ENCODE assay signal across 13 cellular contexts in the genomic region with DNA sequence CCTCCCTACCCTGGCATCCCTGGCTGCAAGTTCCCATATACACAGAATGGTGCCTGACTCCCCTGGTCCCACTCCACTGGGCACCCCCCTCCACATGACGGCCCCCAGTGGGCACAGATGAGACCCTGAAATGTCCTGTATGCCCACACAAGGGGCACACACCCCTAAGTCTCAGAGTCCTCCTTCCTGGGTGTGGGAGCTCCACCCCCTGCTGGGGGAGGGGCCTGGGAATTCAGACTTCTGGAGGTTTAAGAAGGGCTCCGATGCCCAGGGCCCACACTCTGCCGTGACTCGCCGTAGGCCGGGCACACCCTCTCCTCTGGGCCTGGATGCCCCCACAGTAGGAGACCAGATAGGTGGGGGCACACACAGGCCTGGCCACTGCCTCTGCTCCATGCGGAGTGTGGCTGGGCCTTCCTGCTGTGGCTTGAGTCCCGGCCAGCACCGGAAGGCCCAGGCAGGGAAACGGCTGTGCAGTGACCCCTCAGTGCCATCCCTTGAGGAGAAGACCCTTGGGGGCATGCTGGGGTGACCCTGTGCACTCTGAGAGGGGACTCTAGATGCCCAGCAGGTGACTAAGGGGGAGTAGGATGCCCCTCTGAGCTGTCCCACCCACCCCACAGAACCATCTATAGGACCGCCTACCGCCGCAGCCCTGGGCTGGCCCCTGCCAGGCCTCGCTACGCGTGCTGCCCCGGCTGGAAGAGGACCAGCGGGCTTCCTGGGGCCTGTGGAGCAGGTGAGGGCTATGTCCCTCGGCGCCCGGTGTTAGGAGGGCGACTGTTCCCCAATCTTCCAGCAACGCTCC. TPM values are rescaled to one million over a fixed set of nuclear protein-coding genes. Genes with fewer than 3 reads are reported as not detected.
A peak's percentile ranks its signal among the peaks of the same experiment; 100 is the strongest.
DNase-seq lines count a peak whose midpoint lies in the region; ATAC-seq, FAIRE-seq and TF ChIP-seq lines count a peak whose summit lies in the region.
"Had no signal": no experiment of that assay in that cellular context is flagged by ENCODE, and none has a peak within 500 bp of the region (broad histone marks: within the 10 kb centered on the region; RNA-seq: fewer than 3 reads in every experiment).

No MANE protein-coding gene starts in this region.

- TF ChIP-seq RAD21 in SK-N-SH (IDR thresholded peaks at IDR 0.05; ENCODE audit: low read length), result no peak

- peak overlapping the region; percentile 48 to 66 for H3K4me3 ChIP-seq in right atrium auricular region
- H3K4me3 ChIP-seq in SK-N-SH (ENCODE audit: low read depth in 2 of 2, low read length in 1 of 2), result no peak overlapping the region
- peak overlapping the region; percentile 30 to 64 (median 56) for H3K4me3 ChIP-seq in upper lobe of left lung

- TF ChIP-seq EP300 in SK-N-SH (IDR thresholded peaks at IDR 0.05; ENCODE audit: borderline replicate concordance in 1 of 2, low read depth in 1 of 2, low read length in 1 of 2) (no peak), upper lobe of left lung (IDR thresholded peaks at IDR 0.05) (no peak)

- peaks cover 58% of the 10 kb centered on the region for H3K36me3 ChIP-seq in right atrium auricular region
- peaks cover 0 to 3% of the 10 kb centered on the region in 2 experiments for H3K36me3 ChIP-seq in SK-N-SH (replicated peaks in 1 of 2; ENCODE audit: control insufficient read depth in 1 of 2, insufficient read depth in 2 of 2, low read length in 1 of 2)
- H3K36me3 ChIP-seq in upper lobe of left lung, result peaks cover 0 to 90% (median 44%) of the 10 kb centered on the region in 4 donors

- H3K27ac Mint-ChIP-seq in T-cell, result no peak overlapping the region
- H3K27ac Mint-ChIP-seq: natural killer cell had no signal

- WGBS in SK-N-SH (ENCODE audit: low lambda C conversion rate), result 43% methylated on average over 1 of the region's 23 CpGs
- WGBS in upper lobe of left lung, 2 donors, result 48 to 68% methylated on average over 13 to 18 of the region's 23 CpGs

- ATAC-seq in left ventricle myocardium superior (no peak), upper lobe of left lung (ENCODE audit: low FRiP score in 2 of 2) (no peak), T-cell (replicated peaks in 1 of 4) (no peak)
- ATAC-seq: natural killer cell had no signal

- no peak overlapping the region for H2AFZ ChIP-seq in SK-N-SH (ENCODE audit: low read depth)

- TF ChIP-seq POLR2A in upper lobe of left lung (IDR thresholded peaks at IDR 0.05), result peak in 2 of 4 donors; percentile 25 to 57

- H3K4me1 ChIP-seq in right atrium auricular region, result peaks cover 0 to 41% of the 10 kb centered on the region in 2 donors
- peaks cover 0 to 24% of the 10 kb centered on the region in 2 experiments; a peak in 1 of 4 replicates for H3K4me1 ChIP-seq in SK-N-SH (ENCODE audit: control insufficient read depth in 1 of 2, insufficient read depth in 2 of 2, low read depth in 1 of 2, low read length in 1 of 2)
- peaks cover 14 to 56% (median 31%) of the 10 kb centered on the region in 4 donors for H3K4me1 ChIP-seq in upper lobe of left lung

- H4K20me1 ChIP-seq in SK-N-SH (ENCODE audit: insufficient read depth), result 0 out of 2 replicates have a peak, but pooled peaks cover 5% of the 10 kb centered on the region

- POLR2A ChIA-PET in SK-N-SH (lab: Yijun Ruan, JAX) (interaction anchor here (1.0 kb wide), 1 partner anchor 12 kb away, joined by 3 read pairs; no protein-coding TSS in a partner anchor), T-cell (lab: Charles Lee) (interaction anchor here in 1 of 2 donors (0.6 kb wide), 1 partner anchor 422 kb away, joined by 3 read pairs; no protein-coding TSS in a partner anchor)

- no peak overlapping the region for H3K9ac ChIP-seq in SK-N-SH

- DNase-seq in right atrium auricular region (ENCODE audit: low spot score), result no peak
- DNase-seq in left ventricle myocardium superior, result no peak
- DNase-seq in SK-N-SH, result no peak
- peak in 1 of 2 donors; percentile 65 for DNase-seq in upper lobe of left lung
- no peak for DNase-seq in frontal cortex (ENCODE audit: low spot score in 2 of 2)
- DNase-seq in GM10266 (ENCODE audit: extremely low spot score), result no peak
- DNase-seq in T-cell, result no peak
- DNase-seq: natural killer cell; NCI-H1417; NK-92 treated with Interleukin-12 subunit alpha and Interleukin-12 subunit beta, amount 100 ng/mL, for 24 hours; T1000 had no signal

- H3K27ac ChIP-seq in right atrium auricular region (peak overlapping the region; percentile 16 to 76), SK-N-SH (ENCODE audit: low read depth in 2 of 2, low read length in 1 of 2) (no peak overlapping the region), layer of hippocampus (ENCODE audit: low read depth, low read length) (peak overlapping the region; percentile 18), upper lobe of left lung (peak overlapping the region; percentile 81 to 91 (median 84))

- intact Hi-C loops in left ventricle myocardium superior (cut with micrococcal nuclease), result no loop called here

- no peak for TF ChIP-seq CTCF in right atrium auricular region (IDR thresholded peaks at IDR 0.05)
- no peak for TF ChIP-seq CTCF in SK-N-SH (IDR thresholded peaks at IDR 0.05)
- no peak for TF ChIP-seq CTCF in upper lobe of left lung (IDR thresholded peaks at IDR 0.05)
- no peak for TF ChIP-seq CTCF in GM10266 (IDR thresholded peaks at IDR 0.05; ENCODE audit: control insufficient read depth, insufficient read depth, low read depth, missing control alignments)

- H3K4me1 Mint-ChIP-seq in T-cell, result peaks cover 3 to 5% (median 5%) of the 10 kb centered on the region in 3 donors

- H3K27me3 Mint-ChIP-seq in T-cell, result peaks cover 0 to 9% of the 10 kb centered on the region in 2 donors

- H3K9me3 ChIP-seq in right atrium auricular region (no peaks in the 10 kb centered on the region), SK-N-SH (no peaks in the 10 kb centered on the region), upper lobe of left lung (no peaks in the 10 kb centered on the region)

- H3K4me3 Mint-ChIP-seq in T-cell, result no peak overlapping the region
- H3K4me3 Mint-ChIP-seq: natural killer cell had no signal

- H3K4me2 ChIP-seq in SK-N-SH, result no peak overlapping the region

- no peaks in the 10 kb centered on the region for H3K27me3 ChIP-seq in right atrium auricular region
- H3K27me3 ChIP-seq in SK-N-SH (ENCODE audit: insufficient read depth), result no peaks in the 10 kb centered on the region
- H3K27me3 ChIP-seq in layer of hippocampus (ENCODE audit: control insufficient read depth, insufficient read depth, low read length), result peaks cover 23% of the 10 kb centered on the region
- peaks cover 0 to 14% (median 6%) of the 10 kb centered on the region in 4 donors for H3K27me3 ChIP-seq in upper lobe of left lung

- H3F3A ChIP-seq in SK-N-SH (replicated peaks; ENCODE audit: insufficient read depth), result peaks cover 3% of the 10 kb centered on the region

- no peaks in the 10 kb centered on the region for H3K36me3 Mint-ChIP-seq in T-cell
- H3K36me3 Mint-ChIP-seq: brain, natural killer cell had no signal

- no peaks in the 10 kb centered on the region for H3K9me2 ChIP-seq in SK-N-SH

- no peaks in the 10 kb centered on the region for H3K79me2 ChIP-seq in SK-N-SH (ENCODE audit: insufficient read depth)

- FAIRE-seq in frontal cortex (lab: Jason Lieb, UNC), result no peak

- CTCF ChIA-PET in SK-N-SH (lab: Yijun Ruan, JAX) (interaction anchor here (1.0 kb wide), 2 partner anchors 10 to 181 kb away, joined by 3 read pairs; no protein-coding TSS in a partner anchor), T-cell (lab: Charles Lee) (no interaction called here)

- no peaks in the 10 kb centered on the region for H3K9me3 Mint-ChIP-seq in T-cell
- H3K9me3 Mint-ChIP-seq: brain, natural killer cell had no signal

TF ChIP-seq in SK-N-SH, 30 proteins besides CTCF, POLR2A, EP300 and RAD21:
- TF ChIP-seq ELF1 (IDR thresholded peaks at IDR 0.05) (no peak), POLR2AphosphoS5 (IDR thresholded peaks at IDR 0.05; ENCODE audit: low read depth, low read length) (0 out of 2 replicates have a peak, but pooled peaks have one; percentile 15), TCF12 (IDR thresholded peaks at IDR 0.05) (no peak)

RNA-seq across cellular contexts. Expression of gene EGFL7, which starts 6.5 kb away (rescaled TPM):
- total RNA-seq in right atrium auricular region (100 to 1,000 TPM; 114 to 120 TPM), left ventricle myocardium superior (63.8 TPM), upper lobe of left lung (100 to 1,000 TPM in 5 of 6 donors, 10 to 100 TPM in 1; 77.9 to 321 (median 165) TPM), frontal cortex (12.6 TPM), T-cell (1 to 10 TPM in 3 of 5 donors, under 1 TPM in 2; 0.43 to 1.9 (median 1.1) TPM)
- 39.8 and 43.0 TPM in 2 replicates for polyA plus RNA-seq in SK-N-SH (2012; rRNA removed)
- polyA plus RNA-seq in SK-N-SH (2012; cell fraction: cytosol; rRNA removed), result 16.4 and 32.5 TPM in 2 replicates
- 32.6 and 35.1 TPM in 2 replicates for polyA plus RNA-seq in SK-N-SH (2012; cell fraction: nucleus; rRNA removed)

RNA-seq across cellular contexts. Expression of gene AGPAT2, which starts 18.1 kb away (rescaled TPM):
- total RNA-seq in right atrium auricular region (10 to 100 TPM; 71.9 to 81.9 TPM), left ventricle myocardium superior (53.8 TPM), upper lobe of left lung (100 to 1,000 TPM in 5 of 6 donors, 10 to 100 TPM in 1; 70.2 to 242 (median 140) TPM), frontal cortex (1.2 TPM), T-cell (10 to 100 TPM in 4 of 5 donors, 1 to 10 TPM in 1; 6.5 to 13.0 (median 12.1) TPM)
- 41.8 and 46.8 TPM in 2 replicates for polyA plus RNA-seq in SK-N-SH (2012; rRNA removed)
- polyA plus RNA-seq in SK-N-SH (2012; cell fraction: cytosol; rRNA removed), result 16.8 and 33.3 TPM in 2 replicates
- 50.8 and 59.5 TPM in 2 replicates for polyA plus RNA-seq in SK-N-SH (2012; cell fraction: nucleus; rRNA removed)

RNA-seq across cellular contexts. Expression of gene DIPK1B, which starts 43.2 kb away (rescaled TPM):
- 10 to 100 TPM; 45.1 to 45.7 TPM for total RNA-seq in right atrium auricular region
- total RNA-seq in left ventricle myocardium superior, result 22.3 TPM
- 24.5 and 27.1 TPM in 2 replicates for polyA plus RNA-seq in SK-N-SH (2012; rRNA removed)
- polyA plus RNA-seq in SK-N-SH (2012; cell fraction: cytosol; rRNA removed), result 10.2 and 18.9 TPM in 2 replicates
- polyA plus RNA-seq in SK-N-SH (2012; cell fraction: nucleus; rRNA removed), result 29.2 and 33.2 TPM in 2 replicates
- 10 to 100 TPM in 5 of 6 donors, 1 to 10 TPM in 1; 9.7 to 24.1 (median 17.0) TPM for total RNA-seq in upper lobe of left lung
- 26.9 TPM for total RNA-seq in frontal cortex
- total RNA-seq in T-cell, result 1 to 10 TPM in 1 of 5 donors, under 1 TPM in 4; 0.25 to 2.1 (median 0.77) TPM

Comparison
In these comparisons a context has a peak if more than half of its experiments do, and no peak if none do; other contexts are left out.
1. H3K27ac ChIP-seq: peak in right atrium auricular region (2 of 2), layer of hippocampus (single experiment) and upper lobe of left lung (4 of 4); none in SK-N-SH (0 of 2).
2. H3K4me3 ChIP-seq: peak in right atrium auricular region (2 of 2) and upper lobe of left lung (4 of 4); none in SK-N-SH (0 of 2).